12 cellular contexts compared by ENCODE assay signal in genomic region chr5:146042628-146043279, GRCh38.
DNase-seq lines count a peak whose midpoint lies in the region; ATAC-seq, FAIRE-seq and TF ChIP-seq lines count a peak whose summit lies in the region.
"Had no signal": no experiment of that assay in that cellular context is flagged by ENCODE, and none has a peak within 500 bp of the region (broad histone marks: within the 10 kb centered on the region; RNA-seq: fewer than 3 reads in every experiment).

No MANE protein-coding gene starts in this region.

- TF ChIP-seq EP300 in tibial nerve (IDR thresholded peaks at IDR 0.05), result no peak

- H3K4me3 ChIP-seq in pancreas (no peak overlapping the region), tibial nerve (no peak overlapping the region)
- H3K4me3 ChIP-seq: heart left ventricle had no signal

- no peaks in the 10 kb centered on the region for H3K36me3 ChIP-seq in pancreas
- H3K36me3 ChIP-seq in tibial nerve, result no peaks in the 10 kb centered on the region
- H3K36me3 ChIP-seq: heart left ventricle had no signal

- FAIRE-seq in pancreas (lab: Jason Lieb, UNC), result no peak
- FAIRE-seq: G401.6 had no signal

- H3K27ac ChIP-seq in epithelial cell of prostate (peak overlapping the region; percentile 85), pancreas (no peak overlapping the region), tibial nerve (no peak overlapping the region)
- H3K27ac ChIP-seq: heart left ventricle had no signal

- DNase-seq in GM03348 (ENCODE audit: low spot score) (peak; percentile 65), OCI-M1 (lab: John Stamatoyannopoulos, UW) (peak; percentile 35), epithelial cell of prostate (ENCODE audit: low read depth, low spot score) (peak; percentile 43), pancreas (no peak), tibial nerve (ENCODE audit: low spot score in 2 of 2) (no peak), NCI-H187 treated with DMSO at 0.1 percent for 48 hours (lab: John Stamatoyannopoulos, UW) (no peak)
- DNase-seq: central memory CD4-positive, alpha-beta T cell; heart left ventricle; naive B cell had no signal

- TF ChIP-seq POLR2A in tibial nerve (IDR thresholded peaks at IDR 0.05), result no peak

- 84 to 97% methylated on average over 5 of the region's 5 CpGs for WGBS in pancreas, 2 donors
- 84 to 86% methylated on average over 5 of the region's 5 CpGs for WGBS in tibial nerve, 2 donors

- ATAC-seq in pancreas, result peak in 3 of 4 donors; percentile 14 to 63 (median 54)
- ATAC-seq in GM18870 (IDR thresholded peaks at IDR 0.05; ENCODE audit: unreplicated experiment), result no peak
- no peak for ATAC-seq in HG03135 (IDR thresholded peaks at IDR 0.05; ENCODE audit: unreplicated experiment)
- ATAC-seq: heart left ventricle had no signal

- H3K9me3 ChIP-seq in pancreas (no peaks in the 10 kb centered on the region), tibial nerve (no peaks in the 10 kb centered on the region)
- H3K9me3 ChIP-seq: heart left ventricle had no signal

- intact Hi-C loops in pancreas (cut with DNase I), result loop anchor here in 1 of 3 donors (10.0 kb wide), 2 partner anchors 58 to 138 kb away; no protein-coding TSS in a partner anchor

- TF ChIP-seq CTCF in pancreas (IDR thresholded peaks at IDR 0.05), result no peak
- TF ChIP-seq CTCF in tibial nerve (IDR thresholded peaks at IDR 0.05), result no peak

- H3K4me1 ChIP-seq in pancreas (no peaks in the 10 kb centered on the region), tibial nerve (no peaks in the 10 kb centered on the region)

- H3K27me3 ChIP-seq in pancreas (no peaks in the 10 kb centered on the region), tibial nerve (no peaks in the 10 kb centered on the region)
- H3K27me3 ChIP-seq: heart left ventricle had no signal

Comparison
In these comparisons a context has a peak if more than half of its experiments do, and no peak if none do; other contexts are left out.
1. DNase-seq: peak in GM03348 (single experiment), OCI-M1 (single experiment) and epithelial cell of prostate (single experiment); none in pancreas (0 of 6), tibial nerve (0 of 2) and NCI-H187 treated with DMSO at 0.1 percent for 48 hours (single experiment).
2. ATAC-seq: peak in pancreas (3 of 4); none in GM18870 (single experiment) and HG03135 (single experiment).